Comparison of ENCODE assay signal across 23 cellular contexts in the genomic region with DNA sequence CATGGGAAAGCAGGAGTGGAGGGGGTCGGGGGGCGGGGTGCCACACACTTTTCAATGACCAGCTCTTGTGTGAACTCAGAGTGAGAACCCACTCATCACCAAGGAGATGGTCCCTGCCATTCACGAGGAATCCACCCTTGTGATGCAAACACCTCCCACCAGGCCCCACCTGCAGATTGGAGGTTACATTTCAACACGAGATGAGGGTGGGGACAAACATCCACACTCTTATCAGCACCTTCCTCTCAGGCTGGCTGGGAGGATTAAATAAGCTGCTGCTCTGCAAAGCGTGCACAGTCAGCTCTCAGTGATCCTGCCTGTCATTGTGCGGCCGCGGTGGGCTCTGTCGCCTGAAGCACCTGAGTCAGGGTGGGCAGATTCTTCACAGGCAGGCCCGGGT.
"Had no signal": no experiment of that assay in that cellular context is flagged by ENCODE, and none has a peak within 500 bp of the region (broad histone marks: within the 10 kb centered on the region; RNA-seq: fewer than 3 reads in every experiment).

No MANE protein-coding gene starts in this region.

- ATAC-seq: activated CD4-positive, alpha-beta T cell treated with anti-CD3 and anti-CD28 coated beads for 36 hours; activated T-helper 17 cell treated with anti-CD3 and anti-CD28 coated beads, Interleukin-2, amount 50 U/mL, for 72 hours had no signal

- H3K4me1 ChIP-seq: Peyer's patch had no signal

- H3K27me3 Mint-ChIP-seq: activated CD4-positive, alpha-beta memory T cell treated with anti-CD3 and anti-CD28 coated beads, Interleukin-2, amount 10 ng/mL, durations not matched to agents 7 days and 5 days; activated CD4-positive, alpha-beta T cell treated with anti-CD3 and anti-CD28 coated beads for 36 hours; activated naive CD4-positive, alpha-beta T cell treated with anti-CD3 and anti-CD28 coated beads, Interleukin-2, amount 10 ng/mL, durations not matched to agents 7 days and 5 days; activated naive CD8-positive, alpha-beta T cell treated with anti-CD3 and anti-CD28 coated beads for 36 hours; activated T-helper 17 cell treated with anti-CD3 and anti-CD28 coated beads, Interleukin-2, amount 50 U/mL, for 72 hours had no signal

- H3K4me1 Mint-ChIP-seq: activated CD4-positive, alpha-beta memory T cell treated with anti-CD3 and anti-CD28 coated beads, Interleukin-2, amount 10 ng/mL, durations not matched to agents 7 days and 5 days; activated CD4-positive, alpha-beta T cell treated with anti-CD3 and anti-CD28 coated beads for 36 hours; activated naive CD4-positive, alpha-beta T cell treated with anti-CD3 and anti-CD28 coated beads, Interleukin-2, amount 10 ng/mL, durations not matched to agents 7 days and 5 days; activated naive CD8-positive, alpha-beta T cell treated with anti-CD3 and anti-CD28 coated beads for 36 hours; activated T-helper 17 cell treated with anti-CD3 and anti-CD28 coated beads, Interleukin-2, amount 50 U/mL, for 72 hours had no signal

- H3K9me3 ChIP-seq: Peyer's patch, SJCRH30, SK-N-SH had no signal

- H3K27ac ChIP-seq: brain microvascular endothelial cell, cardiac muscle cell, KMS-11, Peyer's patch, RWPE1, SJCRH30, WERI-Rb-1 had no signal

- H3K4me3 ChIP-seq: cardiac muscle cell, Peyer's patch, SJCRH30 had no signal

- H3K27ac Mint-ChIP-seq: activated CD4-positive, alpha-beta memory T cell treated with anti-CD3 and anti-CD28 coated beads, Interleukin-2, amount 10 ng/mL, durations not matched to agents 7 days and 5 days; activated CD4-positive, alpha-beta T cell treated with anti-CD3 and anti-CD28 coated beads for 36 hours; activated naive CD4-positive, alpha-beta T cell treated with anti-CD3 and anti-CD28 coated beads, Interleukin-2, amount 10 ng/mL, durations not matched to agents 7 days and 5 days; activated naive CD8-positive, alpha-beta T cell treated with anti-CD3 and anti-CD28 coated beads for 36 hours; activated T-helper 17 cell treated with anti-CD3 and anti-CD28 coated beads, Interleukin-2, amount 50 U/mL, for 72 hours had no signal

- H3K27me3 ChIP-seq: brain microvascular endothelial cell, cardiac muscle cell, Peyer's patch, SJCRH30 had no signal

- DNase-seq: activated CD4-positive, alpha-beta memory T cell treated with anti-CD3 and anti-CD28 coated beads, Interleukin-2, amount 10 ng/mL, durations not matched to agents 7 days and 5 days; activated CD4-positive, alpha-beta T cell treated with anti-CD3 and anti-CD28 coated beads for 36 hours; activated CD4-positive, alpha-beta T cell treated with anti-CD3 and anti-CD28 coated beads, Interleukin-2, amount 50 U/mL, for 1 hour; activated gamma-delta T cell; activated naive CD4-positive, alpha-beta T cell treated with anti-CD3 and anti-CD28 coated beads, Interleukin-2, amount 10 ng/mL, durations not matched to agents 7 days and 5 days; activated naive CD8-positive, alpha-beta T cell treated with anti-CD3 and anti-CD28 coated beads for 36 hours; activated T-cell treated with anti-CD3 and anti-CD28 coated beads for 4 hours; activated T-cell treated with anti-CD3 and anti-CD28 coated beads, Interleukin-2, amount 50 U/mL, for 48 hours; brain microvascular endothelial cell; NCI-H1092; NCI-H1930; NCI-H2171; NCI-H510A treated with DMSO at 0.1 percent for 48 hours; Peyer's patch; Right ventricle myocardium superior; SJCRH30; SK-N-SH; T-helper 1 cell; WERI-Rb-1 had no signal

- H3K9me3 Mint-ChIP-seq: activated CD4-positive, alpha-beta memory T cell treated with anti-CD3 and anti-CD28 coated beads, Interleukin-2, amount 10 ng/mL, durations not matched to agents 7 days and 5 days; activated naive CD4-positive, alpha-beta T cell treated with anti-CD3 and anti-CD28 coated beads, Interleukin-2, amount 10 ng/mL, durations not matched to agents 7 days and 5 days; activated naive CD8-positive, alpha-beta T cell treated with anti-CD3 and anti-CD28 coated beads for 36 hours; activated T-helper 17 cell treated with anti-CD3 and anti-CD28 coated beads, Interleukin-2, amount 50 U/mL, for 72 hours had no signal

- H3K4me3 Mint-ChIP-seq: activated CD4-positive, alpha-beta memory T cell treated with anti-CD3 and anti-CD28 coated beads, Interleukin-2, amount 10 ng/mL, durations not matched to agents 7 days and 5 days; activated CD4-positive, alpha-beta T cell treated with anti-CD3 and anti-CD28 coated beads for 36 hours; activated naive CD4-positive, alpha-beta T cell treated with anti-CD3 and anti-CD28 coated beads, Interleukin-2, amount 10 ng/mL, durations not matched to agents 7 days and 5 days; activated naive CD8-positive, alpha-beta T cell treated with anti-CD3 and anti-CD28 coated beads for 36 hours; activated T-helper 17 cell treated with anti-CD3 and anti-CD28 coated beads, Interleukin-2, amount 50 U/mL, for 72 hours had no signal
